27 cellular contexts compared by ENCODE assay signal in genomic region chr17:60093694-60094093, GRCh38. TPM values are rescaled to one million over a fixed set of nuclear protein-coding genes. Genes with fewer than 3 reads are reported as not detected.
A peak's percentile ranks its signal among the peaks of the same experiment; 100 is the strongest.
DNase-seq lines count a peak whose midpoint lies in the region; ATAC-seq and TF ChIP-seq lines count a peak whose summit lies in the region.
"Had no signal": no experiment of that assay in that cellular context is flagged by ENCODE, and none has a peak within 500 bp of the region (broad histone marks: within the 10 kb centered on the region; RNA-seq: fewer than 3 reads in every experiment).

No MANE protein-coding gene starts in this region.

- peaks cover 0 to 18% (median 12%) of the 10 kb centered on the region in 7 donors for H3K9me3 Mint-ChIP-seq in naive B cell
- H3K9me3 Mint-ChIP-seq in naive thymus-derived CD4-positive, alpha-beta T cell = peaks cover 0 to 16% (median 6%) of the 10 kb centered on the region in 11 donors

- H3K27me3 Mint-ChIP-seq in naive B cell = no peaks in the 10 kb centered on the region
- peaks cover 4 to 44% (median 11%) of the 10 kb centered on the region in 5 donors for H3K27me3 Mint-ChIP-seq in naive thymus-derived CD4-positive, alpha-beta T cell

- POLR2A ChIA-PET in naive thymus-derived CD4-positive, alpha-beta T cell (lab: Charles Lee) = no interaction called here

- peaks cover 0 to 4% of the 10 kb centered on the region in 2 donors for H3K36me3 Mint-ChIP-seq in naive B cell
- peaks cover 0 to 12% (median 0%) of the 10 kb centered on the region in 5 donors for H3K36me3 Mint-ChIP-seq in naive thymus-derived CD4-positive, alpha-beta T cell

- H3K27me3 ChIP-seq in OCI-LY3 (ENCODE audit: low read depth, low read length) (no peaks in the 10 kb centered on the region), dorsolateral prefrontal cortex (no peaks in the 10 kb centered on the region)
- H3K27me3 ChIP-seq in naive thymus-derived CD4-positive, alpha-beta T cell (ENCODE audit: control insufficient read depth in 2 of 2, insufficient read depth in 2 of 2, low read length in 2 of 2) = no peaks in the 10 kb centered on the region
- H3K27me3 ChIP-seq: BLaER1, Peyer's patch had no signal

- H3K27ac ChIP-seq in OCI-LY3 (ENCODE audit: low read length) (peak overlapping the region; percentile 99), dorsolateral prefrontal cortex (peak overlapping the region in 49 of 59 donors; percentile 2 to 90 (median 61))
- no peak overlapping the region for H3K27ac ChIP-seq in naive thymus-derived CD4-positive, alpha-beta T cell (ENCODE audit: low read depth, low read length)
- H3K27ac ChIP-seq: BLaER1, SK-N-MC had no signal

- H3K4me1 Mint-ChIP-seq in naive B cell = peaks cover 50 to 76% (median 64%) of the 10 kb centered on the region in 3 donors
- peaks cover 0 to 5% (median 0%) of the 10 kb centered on the region in 7 donors for H3K4me1 Mint-ChIP-seq in naive thymus-derived CD4-positive, alpha-beta T cell
- H3K4me1 Mint-ChIP-seq: CD4-positive, CD25-positive, alpha-beta regulatory T cell had no signal

- DNase-seq in dorsolateral prefrontal cortex (no peak), naive B cell (no peak), superior temporal gyrus (ENCODE audit: extremely low spot score) (peak; percentile 47), OCI-M2 (lab: John Stamatoyannopoulos, UW; ENCODE audit: unreplicated experiment) (no peak)
- DNase-seq in naive thymus-derived CD4-positive, alpha-beta T cell = no peak
- DNase-seq: CD4-positive, CD25-positive, alpha-beta regulatory T cell; DMS153; NCI-H1105 treated with DMSO at 0.1 percent for 48 hours; NCI-H146; NCI-H1930; NCI-H2107; NCI-H446; NCI-H526 treated with DMSO at 0.1 percent for 48 hours; Peyer's patch; SHP77 treated with DMSO at 0.1 percent for 48 hours had no signal

- no peak overlapping the region for H3K9ac ChIP-seq in OCI-LY3 (ENCODE audit: low read length)
- H3K9ac ChIP-seq: BLaER1 had no signal

- H3K36me3 ChIP-seq in OCI-LY3 (replicated peaks; ENCODE audit: low read depth, low read length) = no peaks in the 10 kb centered on the region
- no peaks in the 10 kb centered on the region for H3K36me3 ChIP-seq in naive thymus-derived CD4-positive, alpha-beta T cell (ENCODE audit: control insufficient read depth in 2 of 3, insufficient read depth in 3 of 3, low read length in 3 of 3)
- H3K36me3 ChIP-seq: BLaER1, Peyer's patch had no signal

- no peak overlapping the region for H3K4me2 ChIP-seq in OCI-LY3 (ENCODE audit: low read length)
- H3K4me2 ChIP-seq: BLaER1 had no signal

- no peaks in the 10 kb centered on the region for H4K20me1 ChIP-seq in OCI-LY3 (ENCODE audit: insufficient read depth, low read length)
- H4K20me1 ChIP-seq: BLaER1 had no signal

- H3K9me3 ChIP-seq in OCI-LY3 (ENCODE audit: insufficient read depth, low read length) = no peaks in the 10 kb centered on the region
- peaks cover 0 to 6% (median 0%) of the 10 kb centered on the region in 3 experiments for H3K9me3 ChIP-seq in naive thymus-derived CD4-positive, alpha-beta T cell (ENCODE audit: control insufficient read depth in 2 of 3, low read length in 3 of 3)
- H3K9me3 ChIP-seq: Peyer's patch had no signal

- TF ChIP-seq CTCF in OCI-LY3 (IDR thresholded peaks at IDR 0.05; ENCODE audit: low read depth, low read length) (no peak), dorsolateral prefrontal cortex (IDR thresholded peaks at IDR 0.05 in 54 of 56, conservative IDR thresholded peaks at IDR 0.05 in 2 of 56; ENCODE audit: low read depth in 1 of 56, partially characterized antibody in 56 of 56) (no peak)

- CTCF ChIA-PET in naive thymus-derived CD4-positive, alpha-beta T cell (lab: Charles Lee) = no interaction called here

- intact Hi-C loops in dorsolateral prefrontal cortex (cut with DNase I) = no loop called here
- intact Hi-C loops in naive thymus-derived CD4-positive, alpha-beta T cell (cut with micrococcal nuclease) = no loop called here

- ATAC-seq in naive B cell (ENCODE audit: low read depth in 2 of 2) (no peak), GM19463 (IDR thresholded peaks at IDR 0.05; ENCODE audit: unreplicated experiment) (no peak), HG03175 (IDR thresholded peaks at IDR 0.05; ENCODE audit: unreplicated experiment) (no peak)
- ATAC-seq in naive thymus-derived CD4-positive, alpha-beta T cell = no peak
- ATAC-seq: HCT116 had no signal

- H3K4me3 Mint-ChIP-seq in naive B cell = no peak overlapping the region
- H3K4me3 Mint-ChIP-seq in naive thymus-derived CD4-positive, alpha-beta T cell = no peak overlapping the region
- H3K4me3 Mint-ChIP-seq: CD4-positive, CD25-positive, alpha-beta regulatory T cell had no signal

- H3K4me3 ChIP-seq in OCI-LY3 (ENCODE audit: low read length) = no peak overlapping the region
- no peak overlapping the region for H3K4me3 ChIP-seq in dorsolateral prefrontal cortex
- H3K4me3 ChIP-seq in naive thymus-derived CD4-positive, alpha-beta T cell (ENCODE audit: low read length) = no peak overlapping the region
- H3K4me3 ChIP-seq: BLaER1, Peyer's patch, SK-N-MC had no signal

- H2AFZ ChIP-seq in OCI-LY3 (ENCODE audit: low read depth, low read length) = no peak overlapping the region

- no peaks in the 10 kb centered on the region for H3K79me2 ChIP-seq in OCI-LY3 (ENCODE audit: low read length)

- peak overlapping the region; percentile 15 to 97 (median 76) for H3K27ac Mint-ChIP-seq in naive B cell
- no peak overlapping the region for H3K27ac Mint-ChIP-seq in naive thymus-derived CD4-positive, alpha-beta T cell
- H3K27ac Mint-ChIP-seq: CD4-positive, CD25-positive, alpha-beta regulatory T cell had no signal

- peaks cover 84% of the 10 kb centered on the region for H3K4me1 ChIP-seq in OCI-LY3 (ENCODE audit: low read length)
- no peaks in the 10 kb centered on the region for H3K4me1 ChIP-seq in naive thymus-derived CD4-positive, alpha-beta T cell (ENCODE audit: control insufficient read depth in 2 of 2, insufficient read depth in 2 of 2, low read length in 2 of 2)

RNA-seq across cellular contexts. Expression of gene HEATR6, which starts 15.0 kb away (rescaled TPM):
- 10 to 100 TPM; 16.1 to 40.4 (median 23.7) TPM for total RNA-seq in dorsolateral prefrontal cortex
- 10 to 100 TPM; 10.1 to 19.1 (median 15.8) TPM for polyA plus RNA-seq in naive B cell (ENCODE audit: low read depth in 6 of 6)
- total RNA-seq in naive thymus-derived CD4-positive, alpha-beta T cell = 10 to 100 TPM; 16.9 to 34.7 (median 19.1) TPM
- 10 to 100 TPM; 10.3 to 10.6 TPM for polyA plus RNA-seq in naive thymus-derived CD4-positive, alpha-beta T cell

RNA-seq across cellular contexts. Expression of gene CA4, which starts 56.1 kb away (rescaled TPM):
- total RNA-seq in dorsolateral prefrontal cortex = 10 to 100 TPM in 117 of 120 experiments, 1 to 10 TPM in 3; 2.1 to 56.7 (median 22.2) TPM
- not detected for polyA plus RNA-seq in naive B cell (ENCODE audit: low read depth in 6 of 6)
- not detected for total RNA-seq in naive thymus-derived CD4-positive, alpha-beta T cell
- polyA plus RNA-seq in naive thymus-derived CD4-positive, alpha-beta T cell = not detected
- total RNA-seq: A172; CD4-positive, CD25-positive, alpha-beta regulatory T cell; H4; HT-29; LHCN-M2; MCF 10A; OCI-LY7 had no signal
- polyA plus RNA-seq: CD4-positive, CD25-positive, alpha-beta regulatory T cell had no signal

Comparison
In these comparisons a context has a peak if more than half of its experiments do, and no peak if none do; other contexts are left out.
1. H3K27ac Mint-ChIP-seq: peak in naive B cell (6 of 6); none in naive thymus-derived CD4-positive, alpha-beta T cell (0 of 9).